ENCODE assay signal across 8 cellular contexts in genomic region chr10:101031796-101032636, GRCh38. TPM values are rescaled to one million over a fixed set of nuclear protein-coding genes. Genes with fewer than 3 reads are reported as not detected.
A peak's percentile ranks its signal among the peaks of the same experiment; 100 is the strongest.
DNase-seq lines count a peak whose midpoint lies in the region; ATAC-seq and TF ChIP-seq lines count a peak whose summit lies in the region.

No MANE protein-coding gene starts in this region.

- ATAC-seq in HCT116: peak; percentile 39
- no peak for ATAC-seq in HG03378 (IDR thresholded peaks at IDR 0.05; ENCODE audit: unreplicated experiment)

- no peak overlapping the region for H2AFZ ChIP-seq in HCT116 (ENCODE audit: low read depth, low read length, poor library complexity, severe bottlenecking)

- H3K4me2 ChIP-seq in BLaER1 (peak overlapping the region; percentile 93), HCT116 (ENCODE audit: low read length) (peak overlapping the region; percentile 96)

- peak overlapping the region; percentile 77 for H3K27ac ChIP-seq in BLaER1
- peak overlapping the region; percentile 81 for H3K27ac ChIP-seq in HCT116 (ENCODE audit: low read depth, low read length)

- no TSS peak for BruUV-seq in HCT116 (replicated peaks; lab: Mats Ljungman, UMichigan)

- peaks cover 20% of the 10 kb centered on the region for H4K20me1 ChIP-seq in BLaER1
- no peaks in the 10 kb centered on the region for H4K20me1 ChIP-seq in HCT116 (ENCODE audit: insufficient read depth)

- peaks cover 12% of the 10 kb centered on the region for H3K79me2 ChIP-seq in HCT116 (ENCODE audit: insufficient read depth, low read length)

- POLR2A ChIA-PET in HCT116 (lab: Charles Lee): interaction anchor here (0.6 to 2.0 kb wide), 8 partner anchors 11 to 659 kb away, joined by 3 to 8 read pairs (median 4); no protein-coding TSS in a partner anchor

- DNase-seq in HCT116 (ENCODE audit: low read depth, low spot score) (no peak), NOMO-1 treated with dmso at 0.1 percent for 144 hours (lab: John Stamatoyannopoulos, UW; ENCODE audit: unreplicated experiment) (peak; percentile 13), activated T-cell treated with anti-CD3 and anti-CD28 coated beads for 48 hours (ENCODE audit: low read depth) (peak; percentile 66), epithelial cell of esophagus (ENCODE audit: low read depth) (peak; percentile 58)
- DNase-seq in stimulated activated CD8-positive, alpha-beta memory T cell treated with anti-CD3 and anti-CD28 coated beads, Interleukin-15, amount 100 ng/mL, for 48 hours (ENCODE audit: low read depth in 2 of 2): peak; percentile 54 to 57

- peaks cover 26% of the 10 kb centered on the region for H3K36me3 ChIP-seq in BLaER1
- peaks cover 19 to 25% of the 10 kb centered on the region in 2 experiments for H3K36me3 ChIP-seq in HCT116 (ENCODE audit: control insufficient read depth in 1 of 2, insufficient read depth in 2 of 2, low read length in 2 of 2)

- H3K27me3 ChIP-seq in BLaER1 (no peaks in the 10 kb centered on the region), HCT116 (ENCODE audit: insufficient read depth, low read length) (no peaks in the 10 kb centered on the region), mononuclear cell (ENCODE audit: insufficient read depth, low read length) (no peaks in the 10 kb centered on the region)

- H3K9me3 ChIP-seq in BLaER1: no peaks in the 10 kb centered on the region
- no peaks in the 10 kb centered on the region for H3K9me3 ChIP-seq in HCT116 (ENCODE audit: control insufficient read depth in 1 of 2, insufficient read depth in 1 of 2, low read depth in 1 of 2, low read length in 2 of 2)
- H3K9me3 ChIP-seq in mononuclear cell (ENCODE audit: low read depth, low read length): no peaks in the 10 kb centered on the region

- no peak for TF ChIP-seq RAD21 in HCT116 (IDR thresholded peaks at IDR 0.05; ENCODE audit: low read depth)

- peak overlapping the region; percentile 76 for H3K4me3 ChIP-seq in BLaER1
- H3K4me3 ChIP-seq in HCT116 (replicated peaks in 1 of 2; ENCODE audit: low read depth in 1 of 2, low read length in 2 of 2): peak overlapping the region; percentile 67 to 87
- peak overlapping the region; percentile 71 for H3K4me3 ChIP-seq in epithelial cell of esophagus (ENCODE audit: low read length)
- peak overlapping the region; percentile 81 for H3K4me3 ChIP-seq in mononuclear cell (ENCODE audit: low read length)

- TF ChIP-seq CTCF in HCT116 (IDR thresholded peaks at IDR 0.05 in 2 of 3, conservative IDR thresholded peaks at IDR 0.05 in 1 of 3; ENCODE audit: borderline replicate concordance in 1 of 3, insufficient read depth in 1 of 3, low read depth in 2 of 3, low read length in 2 of 3) (no peak), epithelial cell of esophagus (IDR thresholded peaks at IDR 0.05; ENCODE audit: insufficient read depth, low read depth, low read length, missing control alignments) (no peak)

- intact Hi-C loops in HCT116 (cut with micrococcal nuclease): no loop called here

- CTCF ChIA-PET in HCT116 (lab: Charles Lee): interaction anchor here (1.2 to 5.8 kb wide), 10 partner anchors 10 to 110 kb away, joined by 5 to 71 read pairs (median 9); partner anchors contain the start of gene KAZALD1

- RAD21 ChIA-PET in HCT116 (lab: Charles Lee; ENCODE audit: low non-redundant PET in 1 of 2, low total read pairs in 2 of 2, uncharacterized antibody in 2 of 2, unreplicated experiment in 2 of 2): no interaction called here

- TF ChIP-seq POLR2A in HCT116 (IDR thresholded peaks at IDR 0.05; ENCODE audit: borderline replicate concordance, extremely low read depth, insufficient read depth, insufficient read length): peak; percentile 40

- peaks cover 51% of the 10 kb centered on the region for H3K4me1 ChIP-seq in BLaER1
- peaks cover 28 to 50% of the 10 kb centered on the region in 2 experiments for H3K4me1 ChIP-seq in HCT116 (ENCODE audit: control insufficient read depth in 1 of 2, insufficient read depth in 2 of 2, low read length in 2 of 2)
- H3K4me1 ChIP-seq in mononuclear cell (ENCODE audit: insufficient read depth, low read length): peaks cover 34% of the 10 kb centered on the region

- peak overlapping the region; percentile 74 for H3K9ac ChIP-seq in BLaER1
- peak overlapping the region; percentile 87 for H3K9ac ChIP-seq in HCT116 (ENCODE audit: low read length)

- H3K9me2 ChIP-seq in HCT116 (ENCODE audit: insufficient read depth): no peaks in the 10 kb centered on the region

TF ChIP-seq in HCT116, 20 proteins besides CTCF, POLR2A, EP300 and RAD21:
- TF ChIP-seq ZFX (IDR thresholded peaks at IDR 0.05) (peak; percentile 35; the same call in 1 of the 2 replicates), SP1 (IDR thresholded peaks at IDR 0.05; ENCODE audit: low read depth) (no peak), POLR2AphosphoS5 (IDR thresholded peaks at IDR 0.05; ENCODE audit: low read depth, low read length) (no peak), YY1 (IDR thresholded peaks at IDR 0.05; ENCODE audit: extremely low read depth, insufficient replicate concordance, low read depth, low read length) (peak; percentile 16), TCF7L2 (IDR thresholded peaks at IDR 0.05; ENCODE audit: borderline replicate concordance, extremely low read depth, insufficient read depth, insufficient read length) (no peak), JUND (IDR thresholded peaks at IDR 0.05) (no peak), REST (IDR thresholded peaks at IDR 0.05; ENCODE audit: low read depth) (no peak), ELF1 (IDR thresholded peaks at IDR 0.05; ENCODE audit: borderline replicate concordance, low read depth) (no peak)

RNA-seq across cellular contexts. Expression of gene SFXN3, which starts 1.0 kb away (rescaled TPM):
- 52.5 TPM for total RNA-seq in HCT116 (2021; ENCODE audit: unreplicated experiment)
- polyA plus RNA-seq in HCT116 (2012): 54.6 and 59.3 TPM in 2 replicates
- total RNA-seq in mononuclear cell: 28.4 TPM

RNA-seq across cellular contexts. Expression of gene PDZD7, which starts 1.1 kb away (rescaled TPM):
- 6.1 TPM for total RNA-seq in HCT116 (2021; ENCODE audit: unreplicated experiment)
- 4.8 and 6.1 TPM in 2 replicates for polyA plus RNA-seq in HCT116 (2012)
- 0.21 TPM for total RNA-seq in mononuclear cell

RNA-seq across cellular contexts. Expression of gene KAZALD1, which starts 29.8 kb away (rescaled TPM):
- total RNA-seq in HCT116 (2021; ENCODE audit: unreplicated experiment) (16.0 TPM), mononuclear cell (0.42 TPM)
- 8.1 and 9.4 TPM in 2 replicates for polyA plus RNA-seq in HCT116 (2012)

RNA-seq across cellular contexts. Expression of gene LZTS2, which starts 32.4 kb away (rescaled TPM):
- total RNA-seq in HCT116 (2021; ENCODE audit: unreplicated experiment) (93.0 TPM), mononuclear cell (8.1 TPM)
- 75.6 and 78.8 TPM in 2 replicates for polyA plus RNA-seq in HCT116 (2012)

RNA-seq across cellular contexts. Expression of gene TWNK, which starts 44.7 kb away (rescaled TPM):
- total RNA-seq in HCT116 (2021; ENCODE audit: unreplicated experiment): 42.1 TPM
- polyA plus RNA-seq in HCT116 (2012): 39.7 and 42.4 TPM in 2 replicates
- total RNA-seq in mononuclear cell: 2.0 TPM

Comparison
In these comparisons a context has a peak if more than half of its experiments do, and no peak if none do; other contexts are left out.
1. RNA of gene KAZALD1, which starts 29.8 kb away (total RNA-seq): 16.0 TPM in HCT116 (single experiment); 0.42 TPM in mononuclear cell (single experiment); every median in the first group is over 10 times any median in the second.
2. Peak in every context shown above with its lines, with median percentiles within 50 percentile points of each other: H3K4me3 ChIP-seq.